In genomic region chr20:35085477-35086225, GRCh38 we compare ENCODE assay signal across 1 cellular context.
A peak's percentile ranks its signal among the peaks of the same experiment; 100 is the strongest.
TF ChIP-seq lines count a peak whose summit lies in the region.

No MANE protein-coding gene starts in this region.

TF ChIP-seq in K562, 482 proteins besides CTCF, POLR2A, EP300 and RAD21 (continued from another document and continues in another):
- TF ChIP-seq, protein P1, sequence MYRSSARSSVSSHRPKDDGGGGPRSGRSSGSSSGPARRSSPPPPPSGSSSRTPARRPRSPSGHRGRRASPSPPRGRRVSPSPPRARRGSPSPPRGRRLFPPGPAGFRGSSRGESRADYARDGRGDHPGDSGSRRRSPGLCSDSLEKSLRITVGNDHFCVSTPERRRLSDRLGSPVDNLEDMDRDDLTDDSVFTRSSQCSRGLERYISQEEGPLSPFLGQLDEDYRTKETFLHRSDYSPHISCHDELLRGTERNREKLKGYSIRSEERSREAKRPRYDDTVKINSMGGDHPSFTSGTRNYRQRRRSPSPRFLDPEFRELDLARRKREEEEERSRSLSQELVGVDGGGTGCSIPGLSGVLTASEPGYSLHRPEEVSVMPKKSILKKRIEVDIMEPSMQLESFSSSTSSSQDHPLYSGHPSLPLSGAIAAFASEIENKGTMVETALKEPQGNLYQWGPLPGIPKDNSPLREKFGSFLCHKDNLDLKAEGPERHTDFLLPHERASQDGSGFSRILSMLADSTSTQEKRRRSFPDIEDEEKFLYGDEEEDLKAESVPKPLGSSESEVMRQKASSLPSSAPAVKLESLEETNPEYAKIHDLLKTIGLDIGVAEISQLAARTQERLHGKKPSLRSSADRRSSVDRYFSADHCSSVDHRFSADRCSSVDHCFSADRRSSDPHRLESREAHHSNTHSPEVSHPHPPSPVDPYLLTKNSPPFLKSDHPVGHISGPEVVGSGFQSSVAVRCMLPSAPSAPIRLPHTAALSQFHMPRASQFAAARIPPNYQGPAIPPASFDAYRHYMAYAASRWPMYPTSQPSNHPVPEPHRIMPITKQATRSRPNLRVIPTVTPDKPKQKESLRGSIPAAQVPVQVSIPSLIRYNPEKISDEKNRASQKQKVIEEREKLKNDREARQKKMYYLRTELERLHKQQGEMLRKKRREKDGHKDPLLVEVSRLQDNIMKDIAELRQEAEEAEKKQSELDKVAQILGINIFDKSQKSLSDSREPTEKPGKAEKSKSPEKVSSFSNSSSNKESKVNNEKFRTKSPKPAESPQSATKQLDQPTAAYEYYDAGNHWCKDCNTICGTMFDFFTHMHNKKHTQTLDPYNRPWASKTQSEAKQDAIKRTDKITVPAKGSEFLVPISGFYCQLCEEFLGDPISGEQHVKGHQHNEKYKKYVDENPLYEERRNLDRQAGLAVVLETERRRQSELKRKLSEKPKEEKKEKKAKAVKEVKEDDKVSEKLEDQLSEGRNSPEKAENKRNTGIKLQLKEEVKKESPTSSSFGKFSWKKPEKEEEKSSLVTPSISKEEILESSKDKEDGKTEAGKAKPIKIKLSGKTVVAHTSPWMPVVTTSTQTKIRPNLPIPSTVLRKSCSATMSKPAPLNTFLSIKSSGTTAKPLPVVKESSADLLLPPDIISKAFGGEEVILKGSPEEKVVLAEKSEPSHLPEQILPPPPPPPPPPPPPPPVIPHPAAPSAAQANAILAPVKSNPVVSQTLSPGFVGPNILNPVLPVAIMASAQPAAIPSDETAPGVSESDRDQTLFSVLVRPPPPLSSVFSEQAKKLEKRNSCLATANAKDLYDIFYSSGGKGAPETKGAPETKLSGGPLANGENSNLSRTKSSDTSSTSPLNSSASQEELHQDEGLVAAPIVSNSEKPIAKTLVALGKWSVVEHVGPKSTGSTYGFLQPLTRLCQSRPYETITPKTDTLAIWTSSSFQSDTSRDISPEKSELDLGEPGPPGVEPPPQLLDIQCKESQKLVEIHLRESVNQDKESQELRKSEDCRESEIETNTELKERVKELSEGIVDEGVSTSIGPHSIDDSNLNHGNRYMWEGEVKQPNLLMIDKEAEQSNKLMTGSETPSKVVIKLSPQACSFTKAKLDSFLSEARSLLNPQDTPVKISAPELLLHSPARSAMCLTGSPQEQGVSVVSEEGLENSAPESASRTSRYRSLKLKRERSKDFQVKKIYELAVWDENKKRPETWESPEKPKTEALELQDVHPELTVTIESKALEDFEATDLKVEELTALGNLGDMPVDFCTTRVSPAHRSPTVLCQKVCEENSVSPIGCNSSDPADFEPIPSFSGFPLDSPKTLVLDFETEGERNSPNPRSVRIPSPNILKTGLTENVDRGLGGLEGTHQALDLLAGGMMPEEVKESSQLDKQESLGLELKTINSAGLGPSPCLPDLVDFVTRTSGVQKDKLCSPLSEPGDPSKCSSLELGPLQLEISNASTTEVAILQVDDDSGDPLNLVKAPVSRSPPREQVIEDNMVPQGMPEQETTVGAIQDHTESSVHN (IDR thresholded peaks at IDR 0.05; ENCODE audit: borderline replicate concordance in 1 of 2, low read depth in 1 of 2), result no peak
- TF ChIP-seq POLR2G (IDR thresholded peaks at IDR 0.05; ENCODE audit: low read depth, low read length) (no peak), POLR3G (IDR thresholded peaks at IDR 0.05; ENCODE audit: extremely low read depth, insufficient read length, insufficient replicate concordance) (no peak), CHD2 (IDR thresholded peaks at IDR 0.05; ENCODE audit: low read depth, low read length) (no peak), HOMEZ (CRISPR knock-in tag; IDR thresholded peaks at IDR 0.05) (no peak), ZBTB7A (IDR thresholded peaks at IDR 0.05; ENCODE audit: borderline replicate concordance, control insufficient read depth, low read depth, low read length) (no peak), BCOR (IDR thresholded peaks at IDR 0.05) (no peak), GABPA (tag; conservative IDR thresholded peaks at IDR 0.05; ENCODE audit: low read depth) (no peak), TGIF2 (CRISPR knock-in tag; IDR thresholded peaks at IDR 0.05) (no peak), ZFPM2 (CRISPR knock-in tag; IDR thresholded peaks at IDR 0.05) (no peak), KDM1A (IDR thresholded peaks at IDR 0.05) (no peak), NFATC3 (IDR thresholded peaks at IDR 0.05) (no peak), PTBP1 (IDR thresholded peaks at IDR 0.05; ENCODE audit: low read depth, low read length) (no peak), TEAD2 (tag; IDR thresholded peaks at IDR 0.05) (no peak), RREB1 (CRISPR knock-in tag; IDR thresholded peaks at IDR 0.05) (no peak), ZNF311 (CRISPR knock-in tag; IDR thresholded peaks at IDR 0.05) (0 out of 2 replicates have a peak, but pooled peaks have one; percentile 34), POLR2H (tag; IDR thresholded peaks at IDR 0.05; ENCODE audit: low read depth) (peak; percentile 46; the same call in 1 of the 2 replicates), ELK3 (CRISPR knock-in tag; IDR thresholded peaks at IDR 0.05) (no peak), POLR2AphosphoS5 (IDR thresholded peaks at IDR 0.05; ENCODE audit: control insufficient read depth, insufficient read depth, low read depth, low read length) (no peak), SIRT6 (IDR thresholded peaks at IDR 0.05; ENCODE audit: low read depth, low read length) (no peak)
- TF ChIP-seq, protein P2, sequence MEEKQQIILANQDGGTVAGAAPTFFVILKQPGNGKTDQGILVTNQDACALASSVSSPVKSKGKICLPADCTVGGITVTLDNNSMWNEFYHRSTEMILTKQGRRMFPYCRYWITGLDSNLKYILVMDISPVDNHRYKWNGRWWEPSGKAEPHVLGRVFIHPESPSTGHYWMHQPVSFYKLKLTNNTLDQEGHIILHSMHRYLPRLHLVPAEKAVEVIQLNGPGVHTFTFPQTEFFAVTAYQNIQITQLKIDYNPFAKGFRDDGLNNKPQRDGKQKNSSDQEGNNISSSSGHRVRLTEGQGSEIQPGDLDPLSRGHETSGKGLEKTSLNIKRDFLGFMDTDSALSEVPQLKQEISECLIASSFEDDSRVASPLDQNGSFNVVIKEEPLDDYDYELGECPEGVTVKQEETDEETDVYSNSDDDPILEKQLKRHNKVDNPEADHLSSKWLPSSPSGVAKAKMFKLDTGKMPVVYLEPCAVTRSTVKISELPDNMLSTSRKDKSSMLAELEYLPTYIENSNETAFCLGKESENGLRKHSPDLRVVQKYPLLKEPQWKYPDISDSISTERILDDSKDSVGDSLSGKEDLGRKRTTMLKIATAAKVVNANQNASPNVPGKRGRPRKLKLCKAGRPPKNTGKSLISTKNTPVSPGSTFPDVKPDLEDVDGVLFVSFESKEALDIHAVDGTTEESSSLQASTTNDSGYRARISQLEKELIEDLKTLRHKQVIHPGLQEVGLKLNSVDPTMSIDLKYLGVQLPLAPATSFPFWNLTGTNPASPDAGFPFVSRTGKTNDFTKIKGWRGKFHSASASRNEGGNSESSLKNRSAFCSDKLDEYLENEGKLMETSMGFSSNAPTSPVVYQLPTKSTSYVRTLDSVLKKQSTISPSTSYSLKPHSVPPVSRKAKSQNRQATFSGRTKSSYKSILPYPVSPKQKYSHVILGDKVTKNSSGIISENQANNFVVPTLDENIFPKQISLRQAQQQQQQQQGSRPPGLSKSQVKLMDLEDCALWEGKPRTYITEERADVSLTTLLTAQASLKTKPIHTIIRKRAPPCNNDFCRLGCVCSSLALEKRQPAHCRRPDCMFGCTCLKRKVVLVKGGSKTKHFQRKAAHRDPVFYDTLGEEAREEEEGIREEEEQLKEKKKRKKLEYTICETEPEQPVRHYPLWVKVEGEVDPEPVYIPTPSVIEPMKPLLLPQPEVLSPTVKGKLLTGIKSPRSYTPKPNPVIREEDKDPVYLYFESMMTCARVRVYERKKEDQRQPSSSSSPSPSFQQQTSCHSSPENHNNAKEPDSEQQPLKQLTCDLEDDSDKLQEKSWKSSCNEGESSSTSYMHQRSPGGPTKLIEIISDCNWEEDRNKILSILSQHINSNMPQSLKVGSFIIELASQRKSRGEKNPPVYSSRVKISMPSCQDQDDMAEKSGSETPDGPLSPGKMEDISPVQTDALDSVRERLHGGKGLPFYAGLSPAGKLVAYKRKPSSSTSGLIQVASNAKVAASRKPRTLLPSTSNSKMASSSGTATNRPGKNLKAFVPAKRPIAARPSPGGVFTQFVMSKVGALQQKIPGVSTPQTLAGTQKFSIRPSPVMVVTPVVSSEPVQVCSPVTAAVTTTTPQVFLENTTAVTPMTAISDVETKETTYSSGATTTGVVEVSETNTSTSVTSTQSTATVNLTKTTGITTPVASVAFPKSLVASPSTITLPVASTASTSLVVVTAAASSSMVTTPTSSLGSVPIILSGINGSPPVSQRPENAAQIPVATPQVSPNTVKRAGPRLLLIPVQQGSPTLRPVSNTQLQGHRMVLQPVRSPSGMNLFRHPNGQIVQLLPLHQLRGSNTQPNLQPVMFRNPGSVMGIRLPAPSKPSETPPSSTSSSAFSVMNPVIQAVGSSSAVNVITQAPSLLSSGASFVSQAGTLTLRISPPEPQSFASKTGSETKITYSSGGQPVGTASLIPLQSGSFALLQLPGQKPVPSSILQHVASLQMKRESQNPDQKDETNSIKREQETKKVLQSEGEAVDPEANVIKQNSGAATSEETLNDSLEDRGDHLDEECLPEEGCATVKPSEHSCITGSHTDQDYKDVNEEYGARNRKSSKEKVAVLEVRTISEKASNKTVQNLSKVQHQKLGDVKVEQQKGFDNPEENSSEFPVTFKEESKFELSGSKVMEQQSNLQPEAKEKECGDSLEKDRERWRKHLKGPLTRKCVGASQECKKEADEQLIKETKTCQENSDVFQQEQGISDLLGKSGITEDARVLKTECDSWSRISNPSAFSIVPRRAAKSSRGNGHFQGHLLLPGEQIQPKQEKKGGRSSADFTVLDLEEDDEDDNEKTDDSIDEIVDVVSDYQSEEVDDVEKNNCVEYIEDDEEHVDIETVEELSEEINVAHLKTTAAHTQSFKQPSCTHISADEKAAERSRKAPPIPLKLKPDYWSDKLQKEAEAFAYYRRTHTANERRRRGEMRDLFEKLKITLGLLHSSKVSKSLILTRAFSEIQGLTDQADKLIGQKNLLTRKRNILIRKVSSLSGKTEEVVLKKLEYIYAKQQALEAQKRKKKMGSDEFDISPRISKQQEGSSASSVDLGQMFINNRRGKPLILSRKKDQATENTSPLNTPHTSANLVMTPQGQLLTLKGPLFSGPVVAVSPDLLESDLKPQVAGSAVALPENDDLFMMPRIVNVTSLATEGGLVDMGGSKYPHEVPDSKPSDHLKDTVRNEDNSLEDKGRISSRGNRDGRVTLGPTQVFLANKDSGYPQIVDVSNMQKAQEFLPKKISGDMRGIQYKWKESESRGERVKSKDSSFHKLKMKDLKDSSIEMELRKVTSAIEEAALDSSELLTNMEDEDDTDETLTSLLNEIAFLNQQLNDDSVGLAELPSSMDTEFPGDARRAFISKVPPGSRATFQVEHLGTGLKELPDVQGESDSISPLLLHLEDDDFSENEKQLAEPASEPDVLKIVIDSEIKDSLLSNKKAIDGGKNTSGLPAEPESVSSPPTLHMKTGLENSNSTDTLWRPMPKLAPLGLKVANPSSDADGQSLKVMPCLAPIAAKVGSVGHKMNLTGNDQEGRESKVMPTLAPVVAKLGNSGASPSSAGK (IDR thresholded peaks at IDR 0.05), result peak; percentile 52; the same call in 1 of the 2 replicates
